In genomic region chr2:240926516-240927389, GRCh38 we compare ENCODE assay signal across 12 cellular contexts. TPM values are rescaled to one million over a fixed set of nuclear protein-coding genes. Genes with fewer than 3 reads are reported as not detected.
A peak's percentile ranks its signal among the peaks of the same experiment; 100 is the strongest.
DNase-seq lines count a peak whose midpoint lies in the region; ATAC-seq, FAIRE-seq and TF ChIP-seq lines count a peak whose summit lies in the region.
"Had no signal": no experiment of that assay in that cellular context is flagged by ENCODE, and none has a peak within 500 bp of the region (broad histone marks: within the 10 kb centered on the region; RNA-seq: fewer than 3 reads in every experiment).

No MANE protein-coding gene starts in this region.

- H2AFZ ChIP-seq in K562 (ENCODE audit: low read depth, low read length), result no peak overlapping the region

- H3K9me3 ChIP-seq in K562 (replicated peaks; ENCODE audit: control insufficient read depth, insufficient read depth, low read depth, low read length) (no peaks in the 10 kb centered on the region), left lung (no peaks in the 10 kb centered on the region), tibial nerve (peaks cover 0 to 23% (median 1%) of the 10 kb centered on the region in 4 donors)
- H3K9me3 ChIP-seq: esophagus squamous epithelium had no signal

- POLR2A ChIA-PET in K562 (lab: Yijun Ruan, JAX), result interaction anchor here (0.6 to 1.1 kb wide), 3 partner anchors 15 to 754 kb away, joined by 3 to 4 read pairs (median 3); partner anchors contain the start of gene MAB21L4

- peak; percentile 42; the same call in 1 of the 3 replicates for ATAC-seq in K562
- peak; percentile 28 for ATAC-seq in left lung

- H3K79me2 ChIP-seq in K562 (ENCODE audit: control insufficient read depth, insufficient read depth, low read length), result no peaks in the 10 kb centered on the region

- CTCF ChIA-PET in K562 (lab: Yijun Ruan, JAX; ENCODE audit: low intra/inter-chr PET ratio), result no interaction called here

- TF ChIP-seq POLR2A in K562 (conservative IDR thresholded peaks at IDR 0.05), result no peak
- TF ChIP-seq POLR2A in tibial nerve (IDR thresholded peaks at IDR 0.05), result no peak

- peaks cover 2% of the 10 kb centered on the region for H3K4me1 Mint-ChIP-seq in T-helper 2 cell treated with Interferon-gamma antibody and Interleukin-4, amounts not matched to agents 5 μg/mL and 100 μg/mL, for 36 hours (ENCODE audit: low read depth)
- H3K4me1 Mint-ChIP-seq in activated T-helper 2 cell treated with anti-CD3 and anti-CD28 coated beads, Interferon-gamma antibody, Interleukin-2, Interleukin-4, amounts not matched to agents 10 μg/mL and 5 μg/mL and 100 μg/mL, durations not matched to agents 14 hours and 24 hours and 36 hours (ENCODE audit: low read depth), result no peaks in the 10 kb centered on the region
- H3K4me1 Mint-ChIP-seq: activated naive CD4-positive, alpha-beta T cell treated with anti-CD3 and anti-CD28 coated beads, Interleukin-2, amount 50 U/mL, for 24 hours had no signal

- no peak overlapping the region for H3K27ac Mint-ChIP-seq in T-helper 2 cell treated with Interferon-gamma antibody and Interleukin-4, amounts not matched to agents 5 μg/mL and 100 μg/mL, for 36 hours
- H3K27ac Mint-ChIP-seq in activated T-helper 2 cell treated with anti-CD3 and anti-CD28 coated beads, Interferon-gamma antibody, Interleukin-2, Interleukin-4, amounts not matched to agents 10 μg/mL and 5 μg/mL and 100 μg/mL, durations not matched to agents 14 hours and 24 hours and 36 hours, result no peak overlapping the region
- H3K27ac Mint-ChIP-seq: activated naive CD4-positive, alpha-beta T cell treated with anti-CD3 and anti-CD28 coated beads, Interleukin-2, amount 50 U/mL, for 24 hours had no signal

- no TSS peak for BruUV-seq in K562 (replicated peaks; lab: Mats Ljungman, UMichigan)

- no peak overlapping the region for H3K4me2 ChIP-seq in K562 (ENCODE audit: insufficient read depth, low read length)

- no peaks in the 10 kb centered on the region for H4K20me1 ChIP-seq in K562 (replicated peaks; ENCODE audit: control insufficient read depth, insufficient read depth, low read length)

- H3K9me3 Mint-ChIP-seq in T-helper 2 cell treated with Interferon-gamma antibody and Interleukin-4, amounts not matched to agents 5 μg/mL and 100 μg/mL, for 36 hours, result no peaks in the 10 kb centered on the region
- no peaks in the 10 kb centered on the region for H3K9me3 Mint-ChIP-seq in activated T-helper 2 cell treated with anti-CD3 and anti-CD28 coated beads, Interferon-gamma antibody, Interleukin-2, Interleukin-4, amounts not matched to agents 10 μg/mL and 5 μg/mL and 100 μg/mL, durations not matched to agents 14 hours and 24 hours and 36 hours
- H3K9me3 Mint-ChIP-seq: activated naive CD4-positive, alpha-beta T cell treated with anti-CD3 and anti-CD28 coated beads, Interleukin-2, amount 50 U/mL, for 24 hours had no signal

- no peak overlapping the region for H3K4me3 Mint-ChIP-seq in T-helper 2 cell treated with Interferon-gamma antibody and Interleukin-4, amounts not matched to agents 5 μg/mL and 100 μg/mL, for 36 hours
- H3K4me3 Mint-ChIP-seq in activated T-helper 2 cell treated with anti-CD3 and anti-CD28 coated beads, Interferon-gamma antibody, Interleukin-2, Interleukin-4, amounts not matched to agents 10 μg/mL and 5 μg/mL and 100 μg/mL, durations not matched to agents 14 hours and 24 hours and 36 hours (ENCODE audit: low read depth), result no peak overlapping the region
- H3K4me3 Mint-ChIP-seq: activated naive CD4-positive, alpha-beta T cell treated with anti-CD3 and anti-CD28 coated beads, Interleukin-2, amount 50 U/mL, for 24 hours had no signal

- in situ Hi-C loops in K562 (cut with MboI) (no loop called here), brain microvascular endothelial cell (cut with HindIII; ENCODE audit: low pct_ligation_motif_present, low sequenced_read_pairs) (no loop called here)

- no peaks in the 10 kb centered on the region for H3K9me1 ChIP-seq in K562 (ENCODE audit: control insufficient read depth, insufficient read depth, low read length)

- TF ChIP-seq RAD21 in K562 (CRISPR knock-in tag; conservative IDR thresholded peaks at IDR 0.05 in 1 of 2, IDR thresholded peaks at IDR 0.05 in 1 of 2), result no peak

- H3K36me3 ChIP-seq in K562 (ENCODE audit: control insufficient read depth, insufficient read depth, low read length) (no peaks in the 10 kb centered on the region), left lung (no peaks in the 10 kb centered on the region), tibial nerve (no peaks in the 10 kb centered on the region), brain microvascular endothelial cell (replicated peaks) (no peaks in the 10 kb centered on the region)
- H3K36me3 ChIP-seq: esophagus squamous epithelium had no signal

- no peaks in the 10 kb centered on the region for H3K36me3 Mint-ChIP-seq in T-helper 2 cell treated with Interferon-gamma antibody and Interleukin-4, amounts not matched to agents 5 μg/mL and 100 μg/mL, for 36 hours (ENCODE audit: low read depth)
- H3K36me3 Mint-ChIP-seq in activated T-helper 2 cell treated with anti-CD3 and anti-CD28 coated beads, Interferon-gamma antibody, Interleukin-2, Interleukin-4, amounts not matched to agents 10 μg/mL and 5 μg/mL and 100 μg/mL, durations not matched to agents 14 hours and 24 hours and 36 hours (ENCODE audit: low read depth), result no peaks in the 10 kb centered on the region
- H3K36me3 Mint-ChIP-seq: activated naive CD4-positive, alpha-beta T cell treated with anti-CD3 and anti-CD28 coated beads, Interleukin-2, amount 50 U/mL, for 24 hours had no signal

- intact Hi-C loops in K562 (cut with micrococcal nuclease), result no loop called here
- intact Hi-C loops in left lung (cut with DNase I), result no loop called here
- intact Hi-C loops in activated T-helper 2 cell treated with anti-CD3 and anti-CD28 coated beads, Interferon-gamma antibody, Interleukin-2, Interleukin-4, amounts not matched to agents 10 μg/mL and 5 μg/mL and 100 μg/mL, durations not matched to agents 14 hours and 24 hours and 36 hours (cut with micrococcal nuclease), result no loop called here

- TF ChIP-seq CTCF in K562 (IDR thresholded peaks at IDR 0.05 in 2 of 3, conservative IDR thresholded peaks at IDR 0.05 in 1 of 3; ENCODE audit: insufficient read depth in 2 of 3, low read depth in 1 of 3, low read length in 3 of 3), result no peak
- TF ChIP-seq CTCF in left lung (IDR thresholded peaks at IDR 0.05), result no peak
- TF ChIP-seq CTCF in tibial nerve (IDR thresholded peaks at IDR 0.05), result no peak
- no peak for TF ChIP-seq CTCF in brain microvascular endothelial cell (IDR thresholded peaks at IDR 0.05; ENCODE audit: low read depth, low read length, missing control alignments)

- H3K4me3 ChIP-seq in K562 (no peak overlapping the region), left lung (no peak overlapping the region), tibial nerve (no peak overlapping the region), brain microvascular endothelial cell (ENCODE audit: low read depth, low read length) (no peak overlapping the region)

- WGBS in K562 (ENCODE audit: insufficient coverage, low coverage, missing lambda C conversion rate), result 15% methylated on average over 26 of the region's 38 CpGs
- WGBS in tibial nerve, 2 donors, result 67 to 73% methylated on average over 27 to 36 of the region's 38 CpGs

- FAIRE-seq in K562 (lab: Jason Lieb, UNC), result no peak

- TF ChIP-seq EP300 in K562 (IDR thresholded peaks at IDR 0.05; ENCODE audit: low read length), result no peak
- TF ChIP-seq EP300 in tibial nerve (IDR thresholded peaks at IDR 0.05), result no peak

- no peak overlapping the region; a peak in 1 of 4 replicates for H3K9ac ChIP-seq in K562 (ENCODE audit: insufficient read depth in 1 of 2, low read depth in 2 of 2, low read length in 2 of 2)

- H3K27me3 Mint-ChIP-seq in T-helper 2 cell treated with Interferon-gamma antibody and Interleukin-4, amounts not matched to agents 5 μg/mL and 100 μg/mL, for 36 hours (ENCODE audit: low read depth), result no peaks in the 10 kb centered on the region
- no peaks in the 10 kb centered on the region for H3K27me3 Mint-ChIP-seq in activated T-helper 2 cell treated with anti-CD3 and anti-CD28 coated beads, Interferon-gamma antibody, Interleukin-2, Interleukin-4, amounts not matched to agents 10 μg/mL and 5 μg/mL and 100 μg/mL, durations not matched to agents 14 hours and 24 hours and 36 hours (ENCODE audit: low read depth)
- H3K27me3 Mint-ChIP-seq: activated naive CD4-positive, alpha-beta T cell treated with anti-CD3 and anti-CD28 coated beads, Interleukin-2, amount 50 U/mL, for 24 hours had no signal

- H3K27me3 ChIP-seq in K562 (ENCODE audit: control insufficient read depth in 2 of 2, insufficient read depth in 2 of 2, low read length in 2 of 2) (peaks cover 0 to 45% of the 10 kb centered on the region in 2 experiments; a peak in 3 of 5 replicates), left lung (no peaks in the 10 kb centered on the region), tibial nerve (no peaks in the 10 kb centered on the region), brain microvascular endothelial cell (replicated peaks) (no peaks in the 10 kb centered on the region)

- no peak overlapping the region for H3K27ac ChIP-seq in K562 (ENCODE audit: extremely low read depth, low read depth, low read length)
- H3K27ac ChIP-seq in left lung, result peak overlapping the region in 1 of 2 donors; percentile 1
- no peak overlapping the region for H3K27ac ChIP-seq in tibial nerve
- H3K27ac ChIP-seq in brain microvascular endothelial cell, result no peak overlapping the region

- peaks cover 0 to 11% of the 10 kb centered on the region in 2 experiments; a peak in 2 of 5 replicates for H3K4me1 ChIP-seq in K562 (replicated peaks in 1 of 2; ENCODE audit: control insufficient read depth in 2 of 2, insufficient read depth in 2 of 2, low read length in 2 of 2)
- H3K4me1 ChIP-seq in left lung, result peaks cover 0 to under 1% of the 10 kb centered on the region in 2 donors
- peaks cover 0 to 7% (median under 1%) of the 10 kb centered on the region in 4 donors for H3K4me1 ChIP-seq in tibial nerve

- DNase-seq in activated CD4-positive, CD25-positive, alpha-beta regulatory T cell treated with anti-CD3 and anti-CD28 coated beads, Interleukin-2, amount 50 U/mL, for 72 hours, result peak; percentile 29
- DNase-seq in activated CD4-positive, CD25-positive, alpha-beta regulatory T cell (lab: John Stamatoyannopoulos, UW), result no peak
- DNase-seq in K562 (ENCODE audit: extremely low read depth in 1 of 4, low spot score in 3 of 4) (no peak), left lung (peak; percentile 29 to 78), tibial nerve (ENCODE audit: low spot score in 2 of 2) (peak; percentile 3 to 11), brain microvascular endothelial cell (no peak)
- DNase-seq in T-helper 2 cell treated with Interferon-gamma antibody and Interleukin-4, amounts not matched to agents 5 μg/mL and 100 μg/mL, for 36 hours (ENCODE audit: low spot score), result no peak
- no peak for DNase-seq in activated T-helper 2 cell treated with anti-CD3 and anti-CD28 coated beads, Interferon-gamma antibody, Interleukin-2, Interleukin-4, amounts not matched to agents 10 μg/mL and 5 μg/mL and 100 μg/mL, durations not matched to agents 14 hours and 24 hours and 36 hours (ENCODE audit: low spot score)
- DNase-seq: ACHN, esophagus squamous epithelium, NCI-H1436 had no signal

RNA-seq across cellular contexts. Expression of gene CROCC2, which starts 20.6 kb away (rescaled TPM):
- not detected in 2 replicates for total RNA-seq in K562 (2011; cell fraction: chromatin; rRNA removed; ENCODE audit: low replicate concordance)
- not detected in 2 replicates for total RNA-seq in K562 (2011; cell fraction: nucleolus; rRNA removed)
- not detected in 2 replicates for total RNA-seq in K562 (2011; cell fraction: nucleoplasm; rRNA removed)
- total RNA-seq in K562 (2014; rRNA removed) (not detected in 2 replicates), K562 (2014; rRNA removed; fragmentation: Illumina TruSeq; extraction: Trizol) (not detected in 2 replicates), K562 (2015; rRNA removed; fragmentation: Illumina TruSeq; extraction: Trizol) (not detected in 2 replicates), K562 (2021) (not detected in 2 replicates), left lung (1 to 10 TPM in 1 of 2 donors, under 1 TPM in 1; 0.32 to 2.3 TPM), tibial nerve (1 to 10 TPM in 1 of 4 donors, under 1 TPM in 1, not detected in 2; 0.44 to 1.2 TPM)
- polyA plus RNA-seq in K562 (2011; rRNA removed) (not detected in 2 replicates), K562 (2014; fragmentation: Illumina TruSeq; extraction: Trizol) (not detected in 2 replicates), K562 (2014; fragmentation: Nextera tagmentation; extraction: Ambion mirVana) (not detected), K562 (2014; rRNA removed) (not detected in 2 replicates)
- not detected in 2 replicates for polyA plus RNA-seq in K562 (2011; cell fraction: cytosol; rRNA removed)
- not detected in 2 replicates for polyA plus RNA-seq in K562 (2011; cell fraction: nucleus; rRNA removed)
- not detected in 2 replicates for polyA plus RNA-seq in K562 (2012)
- not detected in 2 replicates for polyA minus RNA-seq in K562 (2011; rRNA and poly(A)+ RNA removed)
- polyA minus RNA-seq in K562 (2011; cell fraction: cytosol; rRNA and poly(A)+ RNA removed), result not detected in 2 replicates
- not detected in 2 replicates for polyA minus RNA-seq in K562 (2011; cell fraction: nucleus; rRNA and poly(A)+ RNA removed)
- total RNA-seq in activated T-helper 2 cell treated with anti-CD3 and anti-CD28 coated beads, Interferon-gamma antibody, Interleukin-2, Interleukin-4, amounts not matched to agents 10 μg/mL and 5 μg/mL and 100 μg/mL, durations not matched to agents 14 hours and 24 hours and 36 hours, result not detected in 2 replicates
- total RNA-seq: esophagus squamous epithelium had no signal

RNA-seq across cellular contexts. Expression of gene MAB21L4, which starts 30.8 kb away (rescaled TPM):
- 0.14 TPM in 1 of 2 replicates, not detected in the other for total RNA-seq in K562 (2011; cell fraction: chromatin; rRNA removed; ENCODE audit: low replicate concordance)
- not detected in 2 replicates for total RNA-seq in K562 (2011; cell fraction: nucleolus; rRNA removed)
- not detected in 2 replicates for total RNA-seq in K562 (2011; cell fraction: nucleoplasm; rRNA removed)
- total RNA-seq in K562 (2014; rRNA removed), result not detected in 2 replicates
- total RNA-seq in K562 (2014; rRNA removed; fragmentation: Illumina TruSeq; extraction: Trizol), result not detected in 2 replicates
- total RNA-seq in K562 (2015; rRNA removed; fragmentation: Illumina TruSeq; extraction: Trizol), result not detected in 2 replicates
- total RNA-seq in K562 (2021), result not detected in 2 replicates
- 0.05 TPM in 1 of 2 replicates, not detected in the other for polyA plus RNA-seq in K562 (2011; rRNA removed)
- 0.06 TPM in 1 of 2 replicates, not detected in the other for polyA plus RNA-seq in K562 (2011; cell fraction: cytosol; rRNA removed)
- 0.06 TPM in 2 replicates for polyA plus RNA-seq in K562 (2011; cell fraction: nucleus; rRNA removed)
- 0.05 and 0.24 TPM in 2 replicates for polyA plus RNA-seq in K562 (2012)
- 0.07 TPM in 1 of 2 replicates, not detected in the other for polyA plus RNA-seq in K562 (2014; fragmentation: Illumina TruSeq; extraction: Trizol)
- polyA plus RNA-seq in K562 (2014; fragmentation: Nextera tagmentation; extraction: Ambion mirVana), result not detected
- 0.03 TPM in 1 of 2 replicates, not detected in the other for polyA plus RNA-seq in K562 (2014; rRNA removed)
- polyA minus RNA-seq in K562 (2011; rRNA and poly(A)+ RNA removed), result not detected in 2 replicates
- not detected in 2 replicates for polyA minus RNA-seq in K562 (2011; cell fraction: cytosol; rRNA and poly(A)+ RNA removed)
- polyA minus RNA-seq in K562 (2011; cell fraction: nucleus; rRNA and poly(A)+ RNA removed), result not detected in 2 replicates
- 10 to 100 TPM; 20.6 to 35.7 TPM for total RNA-seq in left lung
- not detected for total RNA-seq in tibial nerve
- total RNA-seq in activated T-helper 2 cell treated with anti-CD3 and anti-CD28 coated beads, Interferon-gamma antibody, Interleukin-2, Interleukin-4, amounts not matched to agents 10 μg/mL and 5 μg/mL and 100 μg/mL, durations not matched to agents 14 hours and 24 hours and 36 hours, result not detected in 2 replicates

RNA-seq across cellular contexts. Expression of gene AGXT, which starts 58.1 kb away (rescaled TPM):
- total RNA-seq in K562 (2011; cell fraction: chromatin; rRNA removed; ENCODE audit: low replicate concordance), result not detected in 2 replicates
- not detected in 2 replicates for total RNA-seq in K562 (2011; cell fraction: nucleolus; rRNA removed)
- total RNA-seq in K562 (2011; cell fraction: nucleoplasm; rRNA removed), result not detected in 2 replicates
- total RNA-seq in K562 (2014; rRNA removed) (not detected in 2 replicates), K562 (2014; rRNA removed; fragmentation: Illumina TruSeq; extraction: Trizol) (not detected in 2 replicates), K562 (2015; rRNA removed; fragmentation: Illumina TruSeq; extraction: Trizol) (not detected in 2 replicates), K562 (2021) (0.18 TPM in 2 replicates), left lung (not detected), tibial nerve (under 1 TPM in 1 of 4 donors, not detected in 3; 0.30 TPM)
- polyA plus RNA-seq in K562 (2011; rRNA removed) (not detected in 2 replicates), K562 (2014; fragmentation: Illumina TruSeq; extraction: Trizol) (not detected in 2 replicates), K562 (2014; fragmentation: Nextera tagmentation; extraction: Ambion mirVana) (not detected), K562 (2014; rRNA removed) (not detected in 2 replicates)
- polyA plus RNA-seq in K562 (2011; cell fraction: cytosol; rRNA removed), result not detected in 2 replicates
- not detected in 2 replicates for polyA plus RNA-seq in K562 (2011; cell fraction: nucleus; rRNA removed)
- polyA plus RNA-seq in K562 (2012), result not detected in 2 replicates
- not detected in 2 replicates for polyA minus RNA-seq in K562 (2011; rRNA and poly(A)+ RNA removed)
- polyA minus RNA-seq in K562 (2011; cell fraction: cytosol; rRNA and poly(A)+ RNA removed), result not detected in 2 replicates
- polyA minus RNA-seq in K562 (2011; cell fraction: nucleus; rRNA and poly(A)+ RNA removed), result not detected in 2 replicates
- not detected in 2 replicates for total RNA-seq in activated T-helper 2 cell treated with anti-CD3 and anti-CD28 coated beads, Interferon-gamma antibody, Interleukin-2, Interleukin-4, amounts not matched to agents 10 μg/mL and 5 μg/mL and 100 μg/mL, durations not matched to agents 14 hours and 24 hours and 36 hours
- total RNA-seq: esophagus squamous epithelium had no signal

Comparison
In these comparisons a context has a peak if more than half of its experiments do, and no peak if none do; other contexts are left out.
1. DNase-seq: peak in activated CD4-positive, CD25-positive, alpha-beta regulatory T cell treated with anti-CD3 and anti-CD28 coated beads, Interleukin-2, amount 50 U/mL, for 72 hours (single experiment), left lung (2 of 2) and tibial nerve (2 of 2); none in activated CD4-positive, CD25-positive, alpha-beta regulatory T cell (0 of 4), K562 (0 of 4), T-helper 2 cell treated with Interferon-gamma antibody and Interleukin-4, amounts not matched to agents 5 μg/mL and 100 μg/mL, for 36 hours (single experiment), activated T-helper 2 cell treated with anti-CD3 and anti-CD28 coated beads, Interferon-gamma antibody, Interleukin-2, Interleukin-4, amounts not matched to agents 10 μg/mL and 5 μg/mL and 100 μg/mL, durations not matched to agents 14 hours and 24 hours and 36 hours (single experiment) and brain microvascular endothelial cell (single experiment).
2. RNA of gene MAB21L4, which starts 30.8 kb away (total RNA-seq): 20.6 to 35.7 TPM in left lung; 0.14 TPM in K562, not detected in tibial nerve and not detected in activated T-helper 2 cell treated with anti-CD3 and anti-CD28 coated beads, Interferon-gamma antibody, Interleukin-2, Interleukin-4, amounts not matched to agents 10 μg/mL and 5 μg/mL and 100 μg/mL, durations not matched to agents 14 hours and 24 hours and 36 hours; every median in the first group is over 10 times any median in the second.